ENCODE assay signal across 1 cellular context in genomic region chr7:39446546-39446945, GRCh38.
TF ChIP-seq lines count a peak whose summit lies in the region.

No MANE protein-coding gene starts in this region.

TF ChIP-seq in SK-N-SH, 30 proteins besides CTCF, POLR2A, EP300 and RAD21 (continued from another document):
- TF ChIP-seq USF2 (IDR thresholded peaks at IDR 0.05; ENCODE audit: borderline replicate concordance, low read depth, low read length), result no peak
- TF ChIP-seq NRF1 (IDR thresholded peaks at IDR 0.05; ENCODE audit: low read depth, low read length), result no peak
- no peak for TF ChIP-seq FOSL2 (IDR thresholded peaks at IDR 0.05; ENCODE audit: borderline replicate concordance, low read depth)
- no peak for TF ChIP-seq EZH2phosphoT487 (IDR thresholded peaks at IDR 0.05; ENCODE audit: borderline replicate concordance, low read depth)
- TF ChIP-seq MEF2A (IDR thresholded peaks at IDR 0.05; ENCODE audit: borderline replicate concordance, low read depth), result no peak
- TF ChIP-seq RFX5 (IDR thresholded peaks at IDR 0.05; ENCODE audit: low read length), result no peak
- no peak for TF ChIP-seq REST (IDR thresholded peaks at IDR 0.05; ENCODE audit: low read depth, low read length)
- no peak for TF ChIP-seq TAF1 (IDR thresholded peaks at IDR 0.05; ENCODE audit: borderline replicate concordance, low read depth, low read length)
